In the genomic region with DNA sequence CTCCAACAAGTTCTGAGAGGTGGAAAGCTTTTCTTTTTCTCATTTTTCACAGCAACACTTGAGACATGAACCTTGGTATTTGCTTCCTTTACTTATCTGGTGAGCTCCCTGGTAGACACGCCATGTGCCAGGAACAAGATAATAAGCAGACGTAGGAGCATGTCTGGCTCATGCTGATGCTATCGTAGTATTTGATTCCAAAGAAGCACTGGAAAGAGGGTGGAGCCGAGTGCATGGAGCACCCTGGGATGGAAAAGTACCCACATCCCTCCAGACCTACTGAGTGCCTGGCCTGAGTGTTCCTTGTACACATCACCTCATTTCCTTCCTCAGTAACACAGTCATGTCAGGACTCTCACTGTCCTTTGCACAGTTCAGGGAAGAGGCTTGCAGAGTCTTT, we compare ENCODE assay signal across 17 cellular contexts.
DNase-seq lines count a peak whose midpoint lies in the region; ATAC-seq, FAIRE-seq and TF ChIP-seq lines count a peak whose summit lies in the region.
"Had no signal": no experiment of that assay in that cellular context is flagged by ENCODE, and none has a peak within 500 bp of the region (broad histone marks: within the 10 kb centered on the region; RNA-seq: fewer than 3 reads in every experiment).

No MANE protein-coding gene starts in this region.

- H4K8ac ChIP-seq in H1 (ENCODE audit: extremely low read depth, insufficient read depth, low read length) = no peak overlapping the region

- H3K79me2 ChIP-seq in H1 (ENCODE audit: control insufficient read depth in 1 of 2, insufficient read depth in 2 of 2, low read length in 2 of 2) = no peaks in the 10 kb centered on the region

- 28 to 35% (median 34%) methylated on average over 4 of the region's 4 CpGs for WGBS in heart left ventricle, 4 donors
- 84% methylated on average over 4 of the region's 4 CpGs; no CpG with 5 or more reads in 1 of the 2 experiments for WGBS in H1 (ENCODE audit: extremely low coverage in 1 of 2, insufficient coverage in 1 of 2, insufficient read length in 1 of 2, insufficient replicate concordance in 2 of 2, low coverage in 1 of 2, low lambda C conversion rate in 2 of 2, missing lambda C conversion rate in 1 of 2), 2 experiments

- H3K27ac ChIP-seq in heart left ventricle (peak overlapping the region in 1 of 12 donors; percentile 27), H1 (ENCODE audit: low read depth, low read length) (no peak overlapping the region), foreskin keratinocyte (no peak overlapping the region)
- H3K27ac ChIP-seq: A549 had no signal

- no peak overlapping the region for H3K18ac ChIP-seq in H1 (ENCODE audit: extremely low read depth, low read length)

- H3K4me2 ChIP-seq in H1 (ENCODE audit: insufficient read depth in 1 of 2, low read depth in 2 of 2, low read length in 2 of 2) = no peak overlapping the region
- H3K4me2 ChIP-seq: A549 had no signal

- no peak overlapping the region for H2BK5ac ChIP-seq in H1 (ENCODE audit: low read depth, low read length)

- H3K27me3 ChIP-seq in heart left ventricle (no peaks in the 10 kb centered on the region), H1 (replicated peaks in 1 of 4; ENCODE audit: control insufficient read depth in 3 of 4, extremely low read depth in 1 of 4, insufficient read depth in 3 of 4, low read length in 3 of 4) (no peaks in the 10 kb centered on the region; a peak in 1 of 7 replicates), foreskin keratinocyte (no peaks in the 10 kb centered on the region)

- no peak overlapping the region for H3K23ac ChIP-seq in H1 (ENCODE audit: insufficient read length)

- peaks cover 0 to 8% of the 10 kb centered on the region in 2 donors for H3K27me3 Mint-ChIP-seq in T-cell

- no peak overlapping the region for H3K9ac ChIP-seq in H1 (replicated peaks in 1 of 4; ENCODE audit: extremely low read depth in 1 of 4, low read depth in 3 of 4, low read length in 3 of 4)

- no peak overlapping the region for H3K4me3 Mint-ChIP-seq in T-cell
- H3K4me3 Mint-ChIP-seq: CD14-positive monocyte had no signal

- no peak overlapping the region for H2AK5ac ChIP-seq in H1 (ENCODE audit: low read depth, low read length)

- H4K91ac ChIP-seq in H1 (replicated peaks; ENCODE audit: insufficient read length, low read length) = no peak overlapping the region

- H3K9me3 ChIP-seq in heart left ventricle = no peaks in the 10 kb centered on the region
- H3K9me3 ChIP-seq in H1 (ENCODE audit: insufficient read depth in 2 of 2, low read depth in 1 of 2, low read length in 1 of 2) = no peaks in the 10 kb centered on the region
- H3K9me3 ChIP-seq: A549 had no signal

- H2BK12ac ChIP-seq in H1 (ENCODE audit: low read depth, low read length) = no peak overlapping the region

- H2BK15ac ChIP-seq in H1 (ENCODE audit: low read length) = no peak overlapping the region

- FAIRE-seq in H1 (lab: Jason Lieb, UNC) = no peak
- FAIRE-seq: A549, GM19239 had no signal

- no peak overlapping the region for H3K56ac ChIP-seq in H1 (replicated peaks; ENCODE audit: insufficient read length, low read depth, low read length)

- no peak overlapping the region for H4K5ac ChIP-seq in H1 (ENCODE audit: insufficient read length, low read depth, low read length)

- CTCF ChIA-PET in H1 (lab: Charles Lee; ENCODE audit: partially characterized antibody) (interaction anchor here (0.8 to 2.8 kb wide), 5 partner anchors 28 to 299 kb away, joined by 3 to 10 read pairs (median 3); no protein-coding TSS in a partner anchor), T-cell (lab: Charles Lee) (no interaction called here)

- no peaks in the 10 kb centered on the region for H4K20me1 ChIP-seq in H1 (replicated peaks in 1 of 2; ENCODE audit: control insufficient read depth in 1 of 2, insufficient read depth in 2 of 2, low read length in 2 of 2)

- TF ChIP-seq POLR2A in heart left ventricle (IDR thresholded peaks at IDR 0.05) (no peak), H1 (IDR thresholded peaks at IDR 0.05; ENCODE audit: control extremely low read depth in 1 of 2, low read depth in 2 of 2, low read length in 2 of 2) (no peak)

- H3K36me3 ChIP-seq in heart left ventricle (no peaks in the 10 kb centered on the region), H1 (ENCODE audit: control insufficient read depth in 2 of 4, insufficient read depth in 4 of 4, low read length in 3 of 4) (no peaks in the 10 kb centered on the region)

- intact Hi-C loops in heart left ventricle (cut with DNase I) (no loop called here), cardiac septum (cut with DNase I) (no loop called here)

- no peaks in the 10 kb centered on the region for H3K36me3 Mint-ChIP-seq in T-cell
- H3K36me3 Mint-ChIP-seq: CD14-positive monocyte had no signal

- peak in 3 of 4 donors; percentile 34 to 92 (median 74) for ATAC-seq in heart left ventricle
- ATAC-seq in HG03457 (IDR thresholded peaks at IDR 0.05; ENCODE audit: unreplicated experiment) = no peak
- no peak for ATAC-seq in T-cell (replicated peaks in 1 of 4)
- no peak for ATAC-seq in foreskin keratinocyte
- ATAC-seq: A549 had no signal

- H3K14ac ChIP-seq in H1 (ENCODE audit: insufficient read length) = no peak overlapping the region

- no peaks in the 10 kb centered on the region for H3K4me1 Mint-ChIP-seq in T-cell
- H3K4me1 Mint-ChIP-seq: CD14-positive monocyte had no signal

- no peaks in the 10 kb centered on the region for H3K79me1 ChIP-seq in H1 (ENCODE audit: low read depth, low read length)

- no peak overlapping the region for H3K27ac Mint-ChIP-seq in T-cell
- H3K27ac Mint-ChIP-seq: CD14-positive monocyte had no signal

- no peak overlapping the region for H3K4me3 ChIP-seq in heart left ventricle
- no peak overlapping the region for H3K4me3 ChIP-seq in H1 (ENCODE audit: extremely low read depth in 1 of 4, insufficient read depth in 2 of 4, low read depth in 3 of 4, low read length in 4 of 4)
- H3K4me3 ChIP-seq: A549 had no signal

- TF ChIP-seq CTCF in heart left ventricle (IDR thresholded peaks at IDR 0.05) (no peak), H1 (IDR thresholded peaks at IDR 0.05; ENCODE audit: control extremely low read depth in 1 of 3, insufficient read depth in 1 of 3, low read depth in 1 of 3, low read length in 3 of 3) (no peak), foreskin keratinocyte (conservative IDR thresholded peaks at IDR 0.05) (no peak)

- peaks cover 0 to 14% (median 0%) of the 10 kb centered on the region in 12 donors for H3K4me1 ChIP-seq in heart left ventricle
- peaks cover 0 to 2% (median under 1%) of the 10 kb centered on the region in 4 experiments; a peak in 4 of 7 replicates for H3K4me1 ChIP-seq in H1 (replicated peaks in 1 of 4; ENCODE audit: control insufficient read depth in 3 of 4, insufficient read depth in 4 of 4, low read length in 3 of 4)
- H3K4me1 ChIP-seq in foreskin keratinocyte = no peaks in the 10 kb centered on the region
- H3K4me1 ChIP-seq: A549 had no signal

- H3K23me2 ChIP-seq in H1 (ENCODE audit: low read depth, low read length) = no peaks in the 10 kb centered on the region

- no peak for TF ChIP-seq EP300 in H1 (IDR thresholded peaks at IDR 0.05; ENCODE audit: borderline replicate concordance in 1 of 2, low read depth in 2 of 2, low read length in 2 of 2)

- peaks cover 3 to 11% (median 5%) of the 10 kb centered on the region in 3 donors for H3K9me3 Mint-ChIP-seq in T-cell

- no peak overlapping the region for H2BK20ac ChIP-seq in H1 (ENCODE audit: low read length)

- H2AFZ ChIP-seq in H1 (ENCODE audit: low read length) = peak overlapping the region; percentile 54; the same call in 1 of the 2 replicates

- POLR2A ChIA-PET in H1 (lab: Charles Lee; ENCODE audit: partially characterized antibody) = no interaction called here
- POLR2A ChIA-PET in T-cell (lab: Charles Lee) = no interaction called here

- DNase-seq in heart left ventricle (peak in 2 of 5 donors; percentile 30 to 33), cardiac septum (ENCODE audit: low spot score) (no peak), H1 (ENCODE audit: low read depth in 1 of 2, low spot score in 2 of 2) (no peak), mucosa of gallbladder (ENCODE audit: low spot score) (peak; percentile 26), T-cell (no peak), foreskin keratinocyte (no peak)
- DNase-seq: COR-L47, DMS53, KG1, NCI-H1105, NCI-H1694 treated with DMSO at 0.1 percent for 48 hours, NCI-H446, SHP77 had no signal

- no peak overlapping the region for H3K4ac ChIP-seq in H1 (replicated peaks; ENCODE audit: insufficient read length, low read depth, low read length)

- no peak for TF ChIP-seq RAD21 in H1 (IDR thresholded peaks at IDR 0.05 in 1 of 2, conservative IDR thresholded peaks at IDR 0.05 in 1 of 2; ENCODE audit: low read depth in 2 of 2, low read length in 2 of 2)

- no peak overlapping the region for H2BK120ac ChIP-seq in H1 (replicated peaks; ENCODE audit: low read depth, low read length)

TF ChIP-seq in H1, 55 proteins besides CTCF, POLR2A, EP300 and RAD21 (continues in another document):
- TF ChIP-seq SP1 (IDR thresholded peaks at IDR 0.05; ENCODE audit: low read depth, low read length) (no peak), BACH1 (IDR thresholded peaks at IDR 0.05; ENCODE audit: low read length) (no peak), SIN3A (conservative IDR thresholded peaks at IDR 0.05 in 1 of 2, IDR thresholded peaks at IDR 0.05 in 1 of 2; ENCODE audit: low read depth in 1 of 2, low read length in 2 of 2) (no peak), TCF12 (IDR thresholded peaks at IDR 0.05; ENCODE audit: low read depth, low read length) (no peak)

Comparison
In these comparisons a context has a peak if more than half of its experiments do, and no peak if none do; other contexts are left out.
1. ATAC-seq: peak in heart left ventricle (3 of 4); none in HG03457 (single experiment), T-cell (0 of 4) and foreskin keratinocyte (single experiment).